In the genomic region with DNA sequence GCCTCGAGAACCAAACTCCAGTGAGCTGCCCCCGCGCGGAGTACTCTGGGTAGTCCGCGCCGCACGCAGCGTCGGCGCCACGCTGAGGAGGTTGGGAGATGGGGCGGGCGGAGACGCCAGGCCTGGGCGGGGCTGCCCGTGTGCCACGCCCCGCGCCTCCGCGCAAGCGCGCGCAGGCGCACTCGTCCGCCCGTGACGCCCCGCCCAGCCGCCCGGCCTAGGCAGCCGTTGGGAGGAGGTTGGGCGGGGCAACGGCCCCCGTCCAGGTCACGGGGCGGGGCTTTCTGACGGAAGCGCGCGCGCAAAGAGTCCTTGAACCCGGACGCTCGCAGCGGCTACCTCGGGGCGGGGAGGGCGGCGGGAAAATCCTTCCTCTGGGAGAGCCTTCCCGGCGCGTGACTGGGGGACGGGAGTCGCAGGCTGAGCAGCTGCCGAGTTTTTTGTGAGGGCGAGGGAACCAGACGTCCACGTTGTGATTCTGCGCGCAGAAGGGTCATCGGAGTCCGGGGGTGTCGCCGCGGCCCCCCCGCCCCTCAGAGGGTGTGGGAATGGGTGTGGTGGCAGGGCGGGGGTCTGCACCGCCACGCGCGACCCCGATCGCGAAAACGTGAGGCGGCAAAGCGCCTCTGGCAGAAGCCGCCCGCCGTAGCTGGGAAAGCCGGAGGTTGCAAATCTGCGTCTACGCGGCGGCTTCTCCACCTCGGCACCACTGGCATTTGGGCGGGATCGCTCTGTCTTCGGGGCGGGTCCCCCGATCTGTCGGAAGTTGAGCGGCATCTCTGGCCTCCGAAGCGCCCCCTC, we compare ENCODE assay signal across 1 cellular context.
TF ChIP-seq lines count a peak whose summit lies in the region.

A gene with protein sequence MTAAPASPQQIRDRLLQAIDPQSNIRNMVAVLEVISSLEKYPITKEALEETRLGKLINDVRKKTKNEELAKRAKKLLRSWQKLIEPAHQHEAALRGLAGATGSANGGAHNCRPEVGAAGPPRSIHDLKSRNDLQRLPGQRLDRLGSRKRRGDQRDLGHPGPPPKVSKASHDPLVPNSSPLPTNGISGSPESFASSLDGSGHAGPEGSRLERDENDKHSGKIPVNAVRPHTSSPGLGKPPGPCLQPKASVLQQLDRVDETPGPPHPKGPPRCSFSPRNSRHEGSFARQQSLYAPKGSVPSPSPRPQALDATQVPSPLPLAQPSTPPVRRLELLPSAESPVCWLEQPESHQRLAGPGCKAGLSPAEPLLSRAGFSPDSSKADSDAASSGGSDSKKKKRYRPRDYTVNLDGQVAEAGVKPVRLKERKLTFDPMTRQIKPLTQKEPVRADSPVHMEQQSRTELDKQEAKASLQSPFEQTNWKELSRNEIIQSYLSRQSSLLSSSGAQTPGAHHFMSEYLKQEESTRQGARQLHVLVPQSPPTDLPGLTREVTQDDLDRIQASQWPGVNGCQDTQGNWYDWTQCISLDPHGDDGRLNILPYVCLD (minus strand): TSS at position 22 of the 801 bp plus-strand sequence. CDS start 261 bp downstream, outside the sequence.

TF ChIP-seq in neural cell, 6 proteins besides CTCF, POLR2A, EP300 and RAD21 (continued from another document):
- peak; percentile 82 for TF ChIP-seq POLR2AphosphoS5 (IDR thresholded peaks at IDR 0.05)
